ENCODE assay signal across 8 cellular contexts in the genomic region with DNA sequence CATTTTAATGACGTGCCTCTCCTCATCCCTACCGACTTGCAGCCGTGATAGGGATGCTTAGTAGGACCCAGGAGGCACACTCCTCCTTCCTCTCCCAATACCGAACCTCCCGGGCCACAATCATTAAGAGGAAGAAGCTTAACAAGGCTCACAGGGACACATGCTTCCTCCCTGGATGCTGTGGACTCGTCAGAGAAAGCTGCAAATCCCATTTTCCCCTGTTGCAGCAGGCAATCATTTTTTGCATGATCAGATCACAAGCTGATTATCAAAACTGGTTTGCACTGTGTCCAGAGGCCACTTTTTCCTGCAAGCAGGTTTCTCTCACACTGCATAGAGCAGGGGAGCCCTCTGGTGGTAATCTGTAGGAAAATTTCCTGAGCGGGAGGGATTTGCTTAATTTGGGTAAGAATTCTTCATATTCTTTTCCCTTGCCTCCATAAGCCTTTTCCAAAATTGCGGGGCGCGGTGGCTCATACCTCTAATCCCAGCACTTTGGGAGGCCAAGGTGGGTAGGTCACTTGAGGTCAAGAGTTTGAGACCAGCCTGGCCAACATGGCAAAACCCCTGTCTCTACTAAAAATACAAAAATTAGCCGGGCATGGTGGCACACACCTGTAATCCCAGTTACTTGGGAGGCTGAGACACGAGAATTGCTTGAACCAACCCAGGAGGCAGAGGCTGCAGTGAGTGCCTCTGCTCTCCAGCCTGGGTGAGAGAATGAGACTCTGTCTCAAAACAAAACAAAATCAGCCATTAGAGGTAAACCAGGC. TPM values are rescaled to one million over a fixed set of nuclear protein-coding genes. Genes with fewer than 3 reads are reported as not detected.
DNase-seq lines count a peak whose midpoint lies in the region; ATAC-seq, FAIRE-seq and TF ChIP-seq lines count a peak whose summit lies in the region.

No MANE protein-coding gene starts in this region.

- FAIRE-seq in endometrium (lab: Jason Lieb, UNC): peak; percentile 37

- H3K4me1 Mint-ChIP-seq in HFFc6 (ENCODE audit: low read depth) (no peaks in the 10 kb centered on the region), memory B cell (no peaks in the 10 kb centered on the region)
- H3K4me1 Mint-ChIP-seq in activated CD4-positive, alpha-beta T cell treated with anti-CD3 and anti-CD28 coated beads for 36 hours: no peaks in the 10 kb centered on the region

- H3K36me3 Mint-ChIP-seq in HFFc6 (ENCODE audit: low read depth): no peaks in the 10 kb centered on the region
- no peaks in the 10 kb centered on the region for H3K36me3 Mint-ChIP-seq in activated CD4-positive, alpha-beta T cell treated with anti-CD3 and anti-CD28 coated beads for 36 hours (ENCODE audit: low read depth)
- H3K36me3 Mint-ChIP-seq in memory B cell: no peaks in the 10 kb centered on the region

- in situ Hi-C loops in Caki2 (cut with HindIII; ENCODE audit: low pct_unique_long_range_greater_than_20kb, low sequenced_read_pairs): no loop called here

- H3K27ac Mint-ChIP-seq in HFFc6 (no peak overlapping the region), memory B cell (no peak overlapping the region)
- H3K27ac Mint-ChIP-seq in activated CD4-positive, alpha-beta T cell treated with anti-CD3 and anti-CD28 coated beads for 36 hours: no peak overlapping the region

- H3K9me3 Mint-ChIP-seq in HFFc6 (no peaks in the 10 kb centered on the region), memory B cell (no peaks in the 10 kb centered on the region)
- H3K9me3 Mint-ChIP-seq in activated CD4-positive, alpha-beta T cell treated with anti-CD3 and anti-CD28 coated beads for 36 hours (ENCODE audit: low read depth): no peaks in the 10 kb centered on the region

- intact Hi-C loops in activated CD4-positive, alpha-beta T cell treated with anti-CD3 and anti-CD28 coated beads for 36 hours (cut with DNase I, micrococcal nuclease): loop anchor here (1.0 to 10.0 kb wide), 4 partner anchors 32 to 404 kb away; partner anchors contain the start of genes CBLL1 (in 1 of the 2) and LAMB1 (in 1 of the 2)

- ATAC-seq in activated CD4-positive, alpha-beta T cell treated with anti-CD3 and anti-CD28 coated beads for 36 hours: peak; percentile 55
- ATAC-seq in memory B cell (ENCODE audit: low read depth): peak; percentile 59
- ATAC-seq in HG02970 (IDR thresholded peaks at IDR 0.05; ENCODE audit: low FRiP score, unreplicated experiment): no peak

- H3K4me3 Mint-ChIP-seq in HFFc6: no peak overlapping the region
- H3K4me3 Mint-ChIP-seq in activated CD4-positive, alpha-beta T cell treated with anti-CD3 and anti-CD28 coated beads for 36 hours: no peak overlapping the region
- no peak overlapping the region for H3K4me3 Mint-ChIP-seq in memory B cell

- CTCF ChIA-PET in activated CD4-positive, alpha-beta T cell treated with anti-CD3 and anti-CD28 coated beads for 36 hours (lab: Charles Lee): interaction anchor here (0.6 to 3.2 kb wide), 22 partner anchors 8 to 865 kb away, joined by 3 to 40 read pairs (median 4); no protein-coding TSS in a partner anchor

- DNase-seq in Caki2 (ENCODE audit: low read depth) (peak; percentile 66), HFFc6 (peak; percentile 77), NCI-H2171 (lab: John Stamatoyannopoulos, UW) (peak; percentile 59), memory B cell (ENCODE audit: low spot score in 2 of 2) (peak; percentile 36 to 56)
- DNase-seq in activated CD4-positive, alpha-beta T cell treated with anti-CD3 and anti-CD28 coated beads for 36 hours: peak; percentile 69
- DNase-seq in stimulated activated naive CD4-positive, alpha-beta T cell treated with Interleukin-2 at 50 U/mL for 16 hours (lab: John Stamatoyannopoulos, UW): peak; percentile 3

- POLR2A ChIA-PET in activated CD4-positive, alpha-beta T cell treated with anti-CD3 and anti-CD28 coated beads for 36 hours (lab: Charles Lee): interaction anchor here (0.6 kb wide), 1 partner anchor 322 kb away, joined by 3 read pairs; no protein-coding TSS in a partner anchor

- H3K27me3 Mint-ChIP-seq in HFFc6 (ENCODE audit: insufficient read depth): peaks cover 12% of the 10 kb centered on the region
- peaks cover 3% of the 10 kb centered on the region for H3K27me3 Mint-ChIP-seq in activated CD4-positive, alpha-beta T cell treated with anti-CD3 and anti-CD28 coated beads for 36 hours
- peaks cover 7% of the 10 kb centered on the region for H3K27me3 Mint-ChIP-seq in memory B cell

- peak; percentile 95 for TF ChIP-seq CTCF in HFFc6 (IDR thresholded peaks at IDR 0.05)

RNA-seq across cellular contexts. Expression of gene LAMB4, which starts 16.1 kb away (rescaled TPM):
- 0.54 TPM in 1 of 2 replicates, not detected in the other for total RNA-seq in Caki2 (2014; rRNA removed; shearing (Covaris generic); ENCODE audit: low replicate concordance)
- total RNA-seq in HFFc6 (2021; fragmentation: NEBNext Ultra II Directional; extraction: Animal tissue kit (Norgen Biotek cat#: 25700)): under 1 TPM in 2 of 6 experiments, not detected in 4; 0.16 to 0.24 TPM
- total RNA-seq in activated CD4-positive, alpha-beta T cell treated with anti-CD3 and anti-CD28 coated beads for 36 hours: not detected

Comparison
In these comparisons a context has a peak if more than half of its experiments do, and no peak if none do; other contexts are left out.
1. DNase-seq: peak in every context shown above with its lines; median percentile 77 in HFFc6; 69 in activated CD4-positive, alpha-beta T cell treated with anti-CD3 and anti-CD28 coated beads for 36 hours; 66 in Caki2; 59 in NCI-H2171; 46 in memory B cell; 3 in stimulated activated naive CD4-positive, alpha-beta T cell treated with Interleukin-2 at 50 U/mL for 16 hours.